Comparison of ENCODE assay signal across 7 cellular contexts in genomic region chrX:46447384-46447783, GRCh38.
DNase-seq lines count a peak whose midpoint lies in the region; ATAC-seq, FAIRE-seq and TF ChIP-seq lines count a peak whose summit lies in the region.

No MANE protein-coding gene starts in this region.

- no peak overlapping the region for H2BK20ac ChIP-seq in IMR-90 (ENCODE audit: low read depth, low read length)

- H3K56ac ChIP-seq in IMR-90 (ENCODE audit: extremely low read depth, insufficient read depth, low read length), result peak overlapping the region; percentile 72

- H3K4me3 ChIP-seq in IMR-90 (ENCODE audit: insufficient read depth, low read depth, low read length) (peak overlapping the region; percentile 88), cardiac fibroblast (replicated peaks in 1 of 2; ENCODE audit: low read depth in 2 of 2, low read length in 2 of 2) (peak overlapping the region; percentile 67 to 78), mucosa of descending colon (peak overlapping the region; percentile 32)

- H3K9me1 ChIP-seq in IMR-90 (ENCODE audit: insufficient read depth, low read length), result 0 out of 2 replicates have a peak, but pooled peaks cover 2% of the 10 kb centered on the region

- no peak for FAIRE-seq in D721Med (lab: Jason Lieb, UNC)

- CTCF ChIA-PET in IMR-90 (lab: Yijun Ruan, JAX), result no interaction called here

- peaks cover 11 to 23% of the 10 kb centered on the region in 2 experiments for H3K79me1 ChIP-seq in IMR-90 (ENCODE audit: low read depth in 1 of 2, low read length in 2 of 2)

- no peaks in the 10 kb centered on the region for H4K20me1 ChIP-seq in IMR-90 (ENCODE audit: insufficient read depth, low read length)

- H3K23ac ChIP-seq in IMR-90 (ENCODE audit: low read depth, low read length), result peak overlapping the region; percentile 31; the same call in 1 of the 2 replicates

- dilution Hi-C loops in IMR-90 (cut with HindIII; ENCODE audit: low sequenced_read_pairs, unreplicated experiment), result no loop called here

- TF ChIP-seq CTCF in IMR-90 (conservative IDR thresholded peaks at IDR 0.05; ENCODE audit: low read depth, low read length), result no peak
- TF ChIP-seq CTCF in cardiac fibroblast (IDR thresholded peaks at IDR 0.05; ENCODE audit: low read depth, low read length), result no peak
- no peak for TF ChIP-seq CTCF in mucosa of descending colon (IDR thresholded peaks at IDR 0.05)
- no peak for TF ChIP-seq CTCF in D721Med (IDR thresholded peaks at IDR 0.05; ENCODE audit: insufficient read depth, missing control alignments)

- intact Hi-C loops in IMR-90 (cut with micrococcal nuclease), result no loop called here
- intact Hi-C loops in mucosa of descending colon (cut with DNase I, micrococcal nuclease), result no loop called here

- peak; percentile 42 for ATAC-seq in GM18502 (IDR thresholded peaks at IDR 0.05; ENCODE audit: poor library complexity, unreplicated experiment)
- ATAC-seq in IMR-90 (ENCODE audit: low read depth), result peak; percentile 18; the same call in 1 of the 2 replicates
- ATAC-seq in mucosa of descending colon, result peak; percentile 36

- peak overlapping the region; percentile 83 for H2AFZ ChIP-seq in IMR-90 (replicated peaks; ENCODE audit: low read length, poor library complexity)

- H3K27me3 ChIP-seq in IMR-90 (ENCODE audit: control insufficient read depth, insufficient read depth, low read length), result no peaks in the 10 kb centered on the region; the same call in 1 of the 2 replicates

- H4K5ac ChIP-seq in IMR-90 (ENCODE audit: low read depth, low read length), result peak overlapping the region; percentile 57; the same call in 1 of the 2 replicates

- peak overlapping the region; percentile 28; the same call in 1 of the 2 replicates for H4K91ac ChIP-seq in IMR-90 (ENCODE audit: insufficient read depth, low read depth, low read length)

- in situ Hi-C loops in IMR-90 (cut with MboI; ENCODE audit: low sequenced_read_pairs), result no loop called here

- H3K27ac ChIP-seq in IMR-90 (ENCODE audit: insufficient read depth, low read length), result peak overlapping the region; percentile 89

- 48% methylated on average over 3 of the region's 16 CpGs; no CpG with 5 or more reads in 1 of the 2 experiments for WGBS in IMR-90 (ENCODE audit: extremely low coverage in 2 of 2, insufficient read length in 1 of 2), 2 experiments

- H3K18ac ChIP-seq in IMR-90 (ENCODE audit: low read depth, low read length), result peak overlapping the region; percentile 7; the same call in 1 of the 2 replicates

- H3K4me1 ChIP-seq in IMR-90 (ENCODE audit: control insufficient read depth, insufficient read depth, low read length) (peaks cover 8% of the 10 kb centered on the region), mucosa of descending colon (ENCODE audit: low read depth) (no peaks in the 10 kb centered on the region)

- no peaks in the 10 kb centered on the region for H3K9me3 ChIP-seq in IMR-90 (ENCODE audit: control insufficient read depth, insufficient read depth, low read length)
- H3K9me3 ChIP-seq in mucosa of descending colon, result no peaks in the 10 kb centered on the region

- BruUV-seq in IMR-90 (replicated peaks; lab: Mats Ljungman, UMichigan), result no TSS peak

- peak overlapping the region; percentile 45 for H3K14ac ChIP-seq in IMR-90 (replicated peaks; ENCODE audit: low read depth, low read length)

- H2AK5ac ChIP-seq in IMR-90 (ENCODE audit: low read depth, low read length), result 0 out of 2 replicates have a peak overlapping the region, but pooled peaks have one; percentile 45

- no peak for TF ChIP-seq RAD21 in IMR-90 (IDR thresholded peaks at IDR 0.05; ENCODE audit: low read length)

- peak overlapping the region; percentile 82 for H3K4me2 ChIP-seq in IMR-90 (ENCODE audit: low read depth, low read length)

- H4K8ac ChIP-seq in IMR-90 (ENCODE audit: low read depth in 2 of 2, low read length in 2 of 2), result peak overlapping the region; percentile 69 to 100

- H3K4ac ChIP-seq in IMR-90 (ENCODE audit: low read depth, low read length), result peak overlapping the region; percentile 64

- H2BK5ac ChIP-seq in IMR-90 (ENCODE audit: low read depth, low read length, poor library complexity, severe bottlenecking), result peak overlapping the region; percentile 82

- no peak overlapping the region for H2BK120ac ChIP-seq in IMR-90 (ENCODE audit: low read depth, low read length)

- peak; percentile 8 for DNase-seq in IMR-90
- DNase-seq in cardiac fibroblast (ENCODE audit: low read depth in 2 of 2), result peak; percentile 13 to 18
- DNase-seq in mucosa of descending colon, result no peak
- no peak for DNase-seq in D721Med (ENCODE audit: insufficient read length, low spot score)
- no peak for DNase-seq in HK-2 (ENCODE audit: unreplicated experiment)
- DNase-seq in stimulated activated CD4-positive, alpha-beta T cell treated with anti-CD3 and anti-CD28 coated beads, Interleukin-4, amount 100 ng/mL, for 4 hours, result no peak

- peak; percentile 48; the same call in 1 of the 2 replicates for TF ChIP-seq POLR2A in IMR-90 (IDR thresholded peaks at IDR 0.05; ENCODE audit: low read depth, low read length)

- H3K9ac ChIP-seq in IMR-90 (ENCODE audit: low read depth, low read length), result peak overlapping the region; percentile 91

- POLR2A ChIA-PET in IMR-90 (lab: Charles Lee; ENCODE audit: unreplicated experiment), result no interaction called here

- H2BK15ac ChIP-seq in IMR-90 (ENCODE audit: low read depth, low read length), result no peak overlapping the region

- H2AK9ac ChIP-seq in IMR-90 (replicated peaks; ENCODE audit: low read depth, low read length, poor library complexity), result peak overlapping the region; percentile 93

- H3K36me3 ChIP-seq in IMR-90 (ENCODE audit: control insufficient read depth, insufficient read depth, low read length) (peaks cover 4% of the 10 kb centered on the region; the same call in 1 of the 2 replicates), mucosa of descending colon (ENCODE audit: low read depth) (no peaks in the 10 kb centered on the region)

TF ChIP-seq in IMR-90, 13 proteins besides CTCF, POLR2A, EP300 and RAD21:
- no peak for TF ChIP-seq CEBPB (IDR thresholded peaks at IDR 0.05; ENCODE audit: low read depth, low read length)
- no peak for TF ChIP-seq BHLHE40 (IDR thresholded peaks at IDR 0.05; ENCODE audit: low read depth, low read length)
- no peak for TF ChIP-seq RCOR1 (IDR thresholded peaks at IDR 0.05; ENCODE audit: insufficient replicate concordance, low read length)
- TF ChIP-seq USF2 (IDR thresholded peaks at IDR 0.05; ENCODE audit: low read depth, low read length), result no peak
- no peak for TF ChIP-seq RFX5 (IDR thresholded peaks at IDR 0.05; ENCODE audit: low read depth, low read length)
- TF ChIP-seq MAZ (IDR thresholded peaks at IDR 0.05; ENCODE audit: borderline replicate concordance, low read depth, low read length), result no peak
- TF ChIP-seq FOS (IDR thresholded peaks at IDR 0.05; ENCODE audit: low read depth, low read length), result no peak
- no peak for TF ChIP-seq CHD1 (IDR thresholded peaks at IDR 0.05; ENCODE audit: low read depth, low read length)
- TF ChIP-seq NFE2L2 (IDR thresholded peaks at IDR 0.05; ENCODE audit: low read depth, low read length), result no peak
- TF ChIP-seq ELK1 (IDR thresholded peaks at IDR 0.05; ENCODE audit: borderline replicate concordance, low read depth, low read length), result no peak
- no peak for TF ChIP-seq SMC3 (IDR thresholded peaks at IDR 0.05; ENCODE audit: low read depth, low read length)
- no peak for TF ChIP-seq MAFK (IDR thresholded peaks at IDR 0.05; ENCODE audit: low read depth, low read length)
- TF ChIP-seq MXI1 (IDR thresholded peaks at IDR 0.05; ENCODE audit: borderline replicate concordance, low read depth, low read length), result no peak

Comparison
In these comparisons a context has a peak if more than half of its experiments do, and no peak if none do; other contexts are left out.
1. DNase-seq: peak in IMR-90 (single experiment) and cardiac fibroblast (2 of 2); none in mucosa of descending colon (0 of 3), D721Med (single experiment), HK-2 (single experiment) and stimulated activated CD4-positive, alpha-beta T cell treated with anti-CD3 and anti-CD28 coated beads, Interleukin-4, amount 100 ng/mL, for 4 hours (0 of 2).
2. H3K4me3 ChIP-seq: peak in every context shown above with its lines; median percentile 88 in IMR-90; 72 in cardiac fibroblast; 32 in mucosa of descending colon.
3. Peak in every context shown above with its lines, with median percentiles within 50 percentile points of each other: ATAC-seq.